13 cellular contexts compared by ENCODE assay signal in the genomic region with DNA sequence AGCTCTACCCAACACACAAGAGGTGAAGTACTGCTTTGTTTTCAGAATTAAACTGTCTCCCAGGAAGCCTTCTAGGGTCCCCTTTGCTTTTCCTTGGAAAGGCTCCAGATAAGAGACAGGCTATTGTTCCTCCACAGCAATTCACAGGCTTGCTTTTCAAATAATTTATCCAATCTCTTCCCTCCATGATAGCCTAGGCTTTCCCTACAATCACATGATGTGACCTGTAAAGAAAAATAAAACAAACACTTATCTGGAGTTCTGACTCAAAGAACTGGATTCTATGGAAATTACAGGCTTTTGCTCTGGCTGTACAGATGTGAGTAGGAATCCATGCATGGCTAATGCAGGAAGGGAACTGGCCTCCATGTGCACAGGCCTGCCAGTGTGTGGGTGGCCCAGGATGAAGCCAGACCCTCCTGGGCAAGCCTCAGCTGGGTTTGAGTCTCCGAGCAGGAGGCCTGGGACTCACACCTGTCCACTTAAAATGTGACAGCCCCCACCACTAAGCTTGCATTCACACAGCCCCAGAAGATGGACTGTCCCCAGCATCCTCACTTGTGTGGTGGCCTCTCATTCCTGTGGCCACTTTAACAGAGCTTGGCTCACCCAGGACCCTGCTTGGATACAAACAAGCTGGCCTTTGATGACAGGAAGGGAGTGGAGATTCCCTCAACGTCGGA.
A peak's percentile ranks its signal among the peaks of the same experiment; 100 is the strongest.
DNase-seq lines count a peak whose midpoint lies in the region; ATAC-seq, FAIRE-seq and TF ChIP-seq lines count a peak whose summit lies in the region.
"Had no signal": no experiment of that assay in that cellular context is flagged by ENCODE, and none has a peak within 500 bp of the region (broad histone marks: within the 10 kb centered on the region; RNA-seq: fewer than 3 reads in every experiment).

No MANE protein-coding gene starts in this region.

- no peak for TF ChIP-seq POLR2A in lower leg skin (IDR thresholded peaks at IDR 0.05)

- intact Hi-C loops in lower leg skin (cut with DNase I; ENCODE audit: low total_unique reads), result no loop called here

- H3K4me3 ChIP-seq in fibroblast of the aortic adventitia (ENCODE audit: low read depth, low read length) (no peak overlapping the region), lower leg skin (ENCODE audit: low read depth, poor library complexity, severe bottlenecking) (no peak overlapping the region)

- no peak for ATAC-seq in omental fat pad (ENCODE audit: low FRiP score)

- TF ChIP-seq CTCF in fibroblast of the aortic adventitia (IDR thresholded peaks at IDR 0.05; ENCODE audit: insufficient read depth, low read length), result no peak
- no peak for TF ChIP-seq CTCF in lower leg skin (IDR thresholded peaks at IDR 0.05)
- TF ChIP-seq CTCF in omental fat pad (IDR thresholded peaks at IDR 0.05), result no peak

- no peak for FAIRE-seq in GM19239 (lab: Jason Lieb, UNC)
- FAIRE-seq: endometrium, urothelium cell line had no signal

- WGBS in lower leg skin, 2 donors, result 39 to 40% methylated on average over 3 of the region's 3 CpGs

- DNase-seq in GM04504 (ENCODE audit: low read depth) (peak; percentile 32), NCI-H345 (lab: John Stamatoyannopoulos, UW) (peak; percentile 65), fibroblast of the aortic adventitia (ENCODE audit: low read depth) (peak; percentile 61), renal cortical epithelial cell (ENCODE audit: low read depth) (peak; percentile 47), GM19239 (ENCODE audit: insufficient read length, low spot score) (no peak), NCI-H2171 treated with DMSO at 0.1 percent for 48 hours (lab: John Stamatoyannopoulos, UW) (no peak), lower leg skin (ENCODE audit: low spot score in 2 of 2) (no peak), omental fat pad (ENCODE audit: low spot score) (no peak)
- DNase-seq: midbrain; NCI-H2171; stimulated activated CD4-positive, alpha-beta T cell treated with anti-CD3 and anti-CD28 coated beads, Interleukin-2, amount 100 ng/mL, for 48 hours had no signal

Comparison
In these comparisons a context has a peak if more than half of its experiments do, and no peak if none do; other contexts are left out.
1. DNase-seq: peak in GM04504 (single experiment), NCI-H345 (single experiment), fibroblast of the aortic adventitia (single experiment) and renal cortical epithelial cell (single experiment); none in GM19239 (single experiment), NCI-H2171 treated with DMSO at 0.1 percent for 48 hours (single experiment), lower leg skin (0 of 2) and omental fat pad (single experiment).